Comparison of ENCODE assay signal across 1 cellular context in the genomic region with DNA sequence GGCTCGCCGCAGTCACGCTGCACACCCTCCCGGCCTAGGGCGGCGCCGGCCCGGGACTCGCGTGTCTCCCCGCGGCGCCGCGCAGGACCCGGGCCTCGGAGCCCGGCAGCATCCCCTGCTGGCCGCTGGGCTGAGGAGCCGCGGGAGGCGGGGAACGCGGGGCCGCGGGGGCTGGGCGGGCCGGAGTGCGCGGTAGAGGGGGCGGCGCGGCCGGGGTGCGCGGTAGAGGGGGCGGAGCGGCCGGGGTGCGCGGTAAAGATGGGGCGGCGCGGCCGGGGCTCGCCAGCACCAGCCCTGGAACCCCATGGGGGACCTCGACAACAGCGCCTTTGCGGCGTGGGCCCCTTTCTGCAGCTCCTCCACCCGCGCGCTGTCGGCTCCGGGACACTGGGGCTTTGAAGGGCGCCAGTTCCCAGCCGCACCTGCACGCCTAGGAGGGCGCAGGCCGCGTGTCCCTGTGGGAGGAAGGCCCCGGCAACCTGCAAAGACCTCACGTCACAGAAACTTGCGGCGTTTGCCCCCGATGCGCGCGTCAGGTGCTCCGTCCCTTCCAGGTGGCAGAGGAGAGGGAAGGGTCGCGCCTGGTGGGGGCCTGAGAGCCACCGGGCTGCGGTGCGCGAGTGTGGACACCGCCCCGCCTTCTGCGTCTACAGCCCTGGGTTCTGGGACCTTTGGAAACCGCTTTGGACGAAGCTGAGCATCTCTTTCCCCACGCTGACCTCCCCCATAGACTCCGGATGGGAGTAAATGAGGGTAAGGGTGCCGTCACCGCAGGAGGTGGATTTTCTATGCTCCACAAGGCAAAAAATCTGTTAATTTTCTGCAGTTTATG.
TF ChIP-seq lines count a peak whose summit lies in the region.

No MANE protein-coding gene starts in this region.

TF ChIP-seq in IMR-90, 13 proteins besides CTCF, POLR2A, EP300 and RAD21:
- TF ChIP-seq, protein P1, sequence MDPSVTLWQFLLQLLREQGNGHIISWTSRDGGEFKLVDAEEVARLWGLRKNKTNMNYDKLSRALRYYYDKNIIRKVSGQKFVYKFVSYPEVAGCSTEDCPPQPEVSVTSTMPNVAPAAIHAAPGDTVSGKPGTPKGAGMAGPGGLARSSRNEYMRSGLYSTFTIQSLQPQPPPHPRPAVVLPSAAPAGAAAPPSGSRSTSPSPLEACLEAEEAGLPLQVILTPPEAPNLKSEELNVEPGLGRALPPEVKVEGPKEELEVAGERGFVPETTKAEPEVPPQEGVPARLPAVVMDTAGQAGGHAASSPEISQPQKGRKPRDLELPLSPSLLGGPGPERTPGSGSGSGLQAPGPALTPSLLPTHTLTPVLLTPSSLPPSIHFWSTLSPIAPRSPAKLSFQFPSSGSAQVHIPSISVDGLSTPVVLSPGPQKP (IDR thresholded peaks at IDR 0.05; ENCODE audit: borderline replicate concordance, low read depth, low read length), result no peak
- no peak for TF ChIP-seq FOS (IDR thresholded peaks at IDR 0.05; ENCODE audit: low read depth, low read length)
- TF ChIP-seq MXI1 (IDR thresholded peaks at IDR 0.05; ENCODE audit: borderline replicate concordance, low read depth, low read length), result no peak
- TF ChIP-seq SMC3 (IDR thresholded peaks at IDR 0.05; ENCODE audit: low read depth, low read length), result peak; percentile 25; the same call in 1 of the 2 replicates
- no peak for TF ChIP-seq RFX5 (IDR thresholded peaks at IDR 0.05; ENCODE audit: low read depth, low read length)
- no peak for TF ChIP-seq BHLHE40 (IDR thresholded peaks at IDR 0.05; ENCODE audit: low read depth, low read length)
- no peak for TF ChIP-seq CEBPB (IDR thresholded peaks at IDR 0.05; ENCODE audit: low read depth, low read length)
- TF ChIP-seq CHD1 (IDR thresholded peaks at IDR 0.05; ENCODE audit: low read depth, low read length), result no peak
